Comparison of ENCODE assay signal across 8 cellular contexts in the genomic region with DNA sequence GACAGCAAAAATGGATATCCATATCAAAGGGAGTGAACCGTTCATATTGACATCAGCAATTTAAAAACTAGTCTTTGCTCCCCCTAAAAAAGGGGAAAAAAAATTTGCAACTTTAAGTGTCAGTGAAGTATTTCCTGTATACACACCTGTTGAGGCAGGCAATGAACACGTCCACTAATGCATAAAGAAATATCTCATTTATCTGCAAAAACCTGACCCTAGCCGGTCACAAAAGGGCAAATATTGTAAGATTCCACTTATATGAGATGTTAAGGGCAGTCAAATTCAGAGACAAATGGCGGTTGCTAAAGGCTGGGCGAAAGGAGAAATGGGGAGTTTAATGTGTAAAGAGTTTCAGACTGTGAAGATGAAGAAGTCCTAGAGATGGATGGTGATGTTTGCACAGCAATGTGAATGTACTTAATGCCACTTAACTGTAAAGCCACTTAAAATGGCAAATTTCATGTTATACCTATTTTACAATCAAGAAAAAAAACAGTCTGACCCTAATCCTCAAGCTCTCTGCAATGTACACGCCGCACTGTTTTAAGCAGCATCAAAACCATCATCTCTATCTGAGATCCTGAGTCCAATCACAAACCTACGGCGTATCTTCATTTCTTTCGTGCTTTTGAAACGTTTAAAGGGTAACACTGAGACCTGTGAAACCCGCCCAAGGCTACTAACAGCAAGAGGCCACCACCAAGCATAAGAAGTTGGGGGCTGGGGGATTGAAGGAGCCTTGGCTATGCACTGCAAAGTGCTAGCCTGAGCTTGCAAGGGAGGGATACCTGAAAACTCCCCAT. TPM values are rescaled to one million over a fixed set of nuclear protein-coding genes. Genes with fewer than 3 reads are reported as not detected.
DNase-seq lines count a peak whose midpoint lies in the region; ATAC-seq, FAIRE-seq and TF ChIP-seq lines count a peak whose summit lies in the region.

No MANE protein-coding gene starts in this region.

- H3K4me3 ChIP-seq in SK-N-SH (ENCODE audit: low read depth in 2 of 2, low read length in 1 of 2) = peak overlapping the region; percentile 77 to 91
- H3K4me3 ChIP-seq in gastroesophageal sphincter = peak overlapping the region; percentile 57 to 90
- H3K4me3 ChIP-seq in spleen = peak overlapping the region; percentile 66 to 93 (median 78)

- TF ChIP-seq CTCF in SK-N-SH (IDR thresholded peaks at IDR 0.05) (no peak), gastroesophageal sphincter (IDR thresholded peaks at IDR 0.05) (no peak), spleen (IDR thresholded peaks at IDR 0.05 in 8 of 11, conservative IDR thresholded peaks at IDR 0.05 in 3 of 11) (no peak)

- H2AFZ ChIP-seq in SK-N-SH (ENCODE audit: low read depth) = peak overlapping the region; percentile 66; the same call in 1 of the 2 replicates

- H3K36me3 ChIP-seq in SK-N-SH (replicated peaks in 1 of 2; ENCODE audit: control insufficient read depth in 1 of 2, insufficient read depth in 2 of 2, low read length in 1 of 2) = peaks cover 18 to 40% of the 10 kb centered on the region in 2 experiments
- H3K36me3 ChIP-seq in gastroesophageal sphincter = peaks cover 0 to 42% of the 10 kb centered on the region in 2 donors
- peaks cover 0 to 43% (median 38%) of the 10 kb centered on the region in 6 donors for H3K36me3 ChIP-seq in spleen

- no peaks in the 10 kb centered on the region for H3K27me3 Mint-ChIP-seq in T-helper 1 cell treated with Interleukin-12 subunit alpha and Interleukin-12 subunit beta and Interleukin-4 antibody, amounts not matched to agents 30 μg/mL and 1 μg/mL, for 36 hours (ENCODE audit: low read depth)

- TF ChIP-seq POLR2A in gastroesophageal sphincter (IDR thresholded peaks at IDR 0.05) = no peak
- no peak for TF ChIP-seq POLR2A in spleen (IDR thresholded peaks at IDR 0.05)
- no peak for TF ChIP-seq POLR2A in GM12892 (IDR thresholded peaks at IDR 0.05; ENCODE audit: low read depth, low read length)

- no peak for TF ChIP-seq RAD21 in SK-N-SH (IDR thresholded peaks at IDR 0.05; ENCODE audit: low read length)

- ATAC-seq in SK-N-SH treated with all-trans-retinoic acid at 6 μM for 48 hours = no peak
- no peak for ATAC-seq in gastroesophageal sphincter

- DNase-seq in SK-N-SH = peak; percentile 17
- no peak for DNase-seq in spleen
- DNase-seq in GM12892 (ENCODE audit: insufficient read length) = no peak
- DNase-seq in Ammon's horn (ENCODE audit: low spot score) = no peak
- DNase-seq in SIG-M5 treated with dmso at 0.1 percent for 504 hours (lab: John Stamatoyannopoulos, UW; ENCODE audit: unreplicated experiment) = no peak

- H3K27me3 ChIP-seq in SK-N-SH (ENCODE audit: insufficient read depth) = no peaks in the 10 kb centered on the region
- no peaks in the 10 kb centered on the region for H3K27me3 ChIP-seq in gastroesophageal sphincter
- no peaks in the 10 kb centered on the region for H3K27me3 ChIP-seq in spleen (replicated peaks in 1 of 7)

- peaks cover 47% of the 10 kb centered on the region for H3K79me2 ChIP-seq in SK-N-SH (ENCODE audit: insufficient read depth)

- peak overlapping the region; percentile 69 to 79 for H3K27ac ChIP-seq in SK-N-SH (ENCODE audit: low read depth in 2 of 2, low read length in 1 of 2)
- peak overlapping the region; percentile 76 to 95 (median 92) for H3K27ac ChIP-seq in gastroesophageal sphincter
- H3K27ac ChIP-seq in spleen = peak overlapping the region; percentile 81 to 99 (median 95)

- no peaks in the 10 kb centered on the region for H3K9me3 Mint-ChIP-seq in T-helper 1 cell treated with Interleukin-12 subunit alpha and Interleukin-12 subunit beta and Interleukin-4 antibody, amounts not matched to agents 30 μg/mL and 1 μg/mL, for 36 hours

- TF ChIP-seq EP300 in SK-N-SH (IDR thresholded peaks at IDR 0.05; ENCODE audit: borderline replicate concordance in 1 of 2, low read depth in 1 of 2, low read length in 1 of 2) (no peak), gastroesophageal sphincter (IDR thresholded peaks at IDR 0.05) (no peak)

- H3K36me3 Mint-ChIP-seq in T-helper 1 cell treated with Interleukin-12 subunit alpha and Interleukin-12 subunit beta and Interleukin-4 antibody, amounts not matched to agents 30 μg/mL and 1 μg/mL, for 36 hours (ENCODE audit: low read depth) = peaks cover 26% of the 10 kb centered on the region

- H3K9me2 ChIP-seq in SK-N-SH = no peaks in the 10 kb centered on the region

- H3K9me3 ChIP-seq in SK-N-SH (no peaks in the 10 kb centered on the region), gastroesophageal sphincter (no peaks in the 10 kb centered on the region), spleen (no peaks in the 10 kb centered on the region)

- CTCF ChIA-PET in SK-N-SH (lab: Yijun Ruan, JAX) = interaction anchor here (0.7 to 1.0 kb wide), 2 partner anchors 10 to 12 kb away, joined by 3 read pairs; no protein-coding TSS in a partner anchor

- intact Hi-C loops in spleen (cut with DNase I; ENCODE audit: low total_unique reads) = no loop called here

- no peak for FAIRE-seq in GM12892 (lab: Jason Lieb, UNC)

- POLR2A ChIA-PET in SK-N-SH (lab: Yijun Ruan, JAX) = no interaction called here

- H3K4me1 ChIP-seq in SK-N-SH (ENCODE audit: control insufficient read depth in 1 of 2, insufficient read depth in 2 of 2, low read depth in 1 of 2, low read length in 1 of 2) (peaks cover 8 to 12% of the 10 kb centered on the region in 2 experiments; a peak in 3 of 4 replicates), gastroesophageal sphincter (peaks cover 0 to 52% (median 10%) of the 10 kb centered on the region in 3 donors), spleen (peaks cover 17 to 71% (median 53%) of the 10 kb centered on the region in 6 donors)

- peaks cover 25% of the 10 kb centered on the region for H3K4me1 Mint-ChIP-seq in T-helper 1 cell treated with Interleukin-12 subunit alpha and Interleukin-12 subunit beta and Interleukin-4 antibody, amounts not matched to agents 30 μg/mL and 1 μg/mL, for 36 hours (ENCODE audit: low read depth)

- 61% methylated on average over 12 of the region's 12 CpGs for WGBS in SK-N-SH (ENCODE audit: low lambda C conversion rate)
- WGBS in gastroesophageal sphincter (ENCODE audit: low coverage in 1 of 2), 2 donors = 63 to 83% methylated on average over 6 to 12 of the region's 12 CpGs
- 49 to 64% (median 59%) methylated on average over 12 of the region's 12 CpGs for WGBS in spleen, 5 donors

- peaks cover 11% of the 10 kb centered on the region for H3F3A ChIP-seq in SK-N-SH (replicated peaks; ENCODE audit: insufficient read depth)

- peaks cover 5% of the 10 kb centered on the region; the same call in 1 of the 2 replicates for H4K20me1 ChIP-seq in SK-N-SH (ENCODE audit: insufficient read depth)

- peak overlapping the region; percentile 90 for H3K4me3 Mint-ChIP-seq in T-helper 1 cell treated with Interleukin-12 subunit alpha and Interleukin-12 subunit beta and Interleukin-4 antibody, amounts not matched to agents 30 μg/mL and 1 μg/mL, for 36 hours

- H3K4me2 ChIP-seq in SK-N-SH = peak overlapping the region; percentile 94

- peak overlapping the region; percentile 98 for H3K27ac Mint-ChIP-seq in T-helper 1 cell treated with Interleukin-12 subunit alpha and Interleukin-12 subunit beta and Interleukin-4 antibody, amounts not matched to agents 30 μg/mL and 1 μg/mL, for 36 hours

- peak overlapping the region; percentile 97 for H3K9ac ChIP-seq in SK-N-SH

TF ChIP-seq in SK-N-SH, 30 proteins besides CTCF, POLR2A, EP300 and RAD21 (continues in another document):
- TF ChIP-seq NFIC (IDR thresholded peaks at IDR 0.05; ENCODE audit: borderline replicate concordance) (no peak), TEAD4 (IDR thresholded peaks at IDR 0.05; ENCODE audit: borderline replicate concordance, insufficient read depth) (no peak), SMC3 (IDR thresholded peaks at IDR 0.05; ENCODE audit: low read depth, low read length) (no peak), FOSL2 (IDR thresholded peaks at IDR 0.05; ENCODE audit: borderline replicate concordance, low read depth) (no peak), RXRA (IDR thresholded peaks at IDR 0.05; ENCODE audit: borderline replicate concordance, low read depth) (no peak)

TF ChIP-seq in SK-N-SH treated with all-trans-retinoic acid at 6 μM for 48 hours, 23 proteins besides CTCF, POLR2A, EP300 and RAD21:
- TF ChIP-seq TOX (CRISPR knock-in tag; IDR thresholded peaks at IDR 0.05; ENCODE audit: borderline replicate concordance) = no peak
- TF ChIP-seq ZC3H10 (CRISPR knock-in tag; IDR thresholded peaks at IDR 0.05) = no peak
- TF ChIP-seq RARB (CRISPR knock-in tag; IDR thresholded peaks at IDR 0.05) = no peak
- TF ChIP-seq GLIS3 (CRISPR knock-in tag; IDR thresholded peaks at IDR 0.05) = no peak
- no peak for TF ChIP-seq ESRRG (CRISPR knock-in tag; IDR thresholded peaks at IDR 0.05)
- no peak for TF ChIP-seq PPARA (CRISPR knock-in tag; IDR thresholded peaks at IDR 0.05; ENCODE audit: borderline replicate concordance)

RNA-seq across cellular contexts. Expression of gene PARN, which starts 1.1 kb away (rescaled TPM):
- 20.5 and 24.6 TPM in 2 replicates for polyA plus RNA-seq in SK-N-SH (2012; rRNA removed)
- 26.8 and 31.7 TPM in 2 replicates for polyA plus RNA-seq in SK-N-SH (2012; cell fraction: cytosol; rRNA removed)
- polyA plus RNA-seq in SK-N-SH (2012; cell fraction: nucleus; rRNA removed) = 29.1 and 33.5 TPM in 2 replicates
- 10 to 100 TPM; 34.9 to 49.7 (median 40.0) TPM for total RNA-seq in gastroesophageal sphincter
- 10 to 100 TPM; 26.8 to 49.0 (median 39.2) TPM for total RNA-seq in spleen
- polyA plus RNA-seq in spleen = 10 to 100 TPM; 10.3 to 14.6 (median 13.4) TPM
- polyA plus RNA-seq in GM12892 (2012; ENCODE audit: missing spikeins) = 28.2 TPM

RNA-seq across cellular contexts. Expression of gene BFAR, which starts 3.7 kb away (rescaled TPM):
- polyA plus RNA-seq in SK-N-SH (2012; rRNA removed) = 48.3 and 67.5 TPM in 2 replicates
- polyA plus RNA-seq in SK-N-SH (2012; cell fraction: cytosol; rRNA removed) = 66.9 and 70.9 TPM in 2 replicates
- 22.5 and 37.6 TPM in 2 replicates for polyA plus RNA-seq in SK-N-SH (2012; cell fraction: nucleus; rRNA removed)
- 10 to 100 TPM; 53.4 to 65.1 (median 60.5) TPM for total RNA-seq in gastroesophageal sphincter
- total RNA-seq in spleen = 10 to 100 TPM; 48.1 to 68.7 (median 57.7) TPM
- polyA plus RNA-seq in spleen = 10 to 100 TPM; 24.6 to 30.2 (median 29.5) TPM
- polyA plus RNA-seq in GM12892 (2012; ENCODE audit: missing spikeins) = 42.1 TPM
